ENCODE assay signal across 7 cellular contexts in the genomic region with DNA sequence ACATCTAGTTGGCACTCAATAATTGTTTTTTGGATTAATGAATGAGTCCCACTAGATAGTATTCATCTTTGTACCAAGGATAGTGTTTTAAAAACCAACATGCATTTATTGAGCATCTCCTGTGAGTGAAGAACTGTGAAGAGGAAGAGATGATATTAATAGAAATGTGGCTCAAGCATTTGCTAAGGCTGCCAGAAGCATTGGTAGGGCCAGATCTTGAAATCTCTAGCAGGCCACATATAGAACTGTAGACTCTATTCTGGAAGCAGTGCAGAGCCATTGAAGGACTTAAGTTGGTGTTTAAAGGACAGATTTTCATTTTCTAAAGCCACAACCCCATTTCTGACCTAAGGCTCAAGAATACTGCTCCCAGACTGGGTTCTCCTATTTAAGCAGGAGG.
"Had no signal": no experiment of that assay in that cellular context is flagged by ENCODE, and none has a peak within 500 bp of the region (broad histone marks: within the 10 kb centered on the region; RNA-seq: fewer than 3 reads in every experiment).

No MANE protein-coding gene starts in this region.

- H3K27ac ChIP-seq: HL-60, KMS-11 had no signal

- ATAC-seq: HepG2, K562 had no signal

- DNase-seq: IMR-90, KBM-7, KG1 had no signal

- H3K4me2 ChIP-seq: KMS-11 had no signal

- H3K4me3 ChIP-seq: K562 had no signal

- H3K9ac ChIP-seq: KMS-11 had no signal
